8 cellular contexts compared by ENCODE assay signal in genomic region chr14:52351561-52352491, GRCh38. TPM values are rescaled to one million over a fixed set of nuclear protein-coding genes. Genes with fewer than 3 reads are reported as not detected.
DNase-seq lines count a peak whose midpoint lies in the region; ATAC-seq and TF ChIP-seq lines count a peak whose summit lies in the region.

No MANE protein-coding gene starts in this region.

- peaks cover 18 to 33% of the 10 kb centered on the region in 2 donors for H3K27me3 Mint-ChIP-seq in stimulated activated naive B cell treated with anti-CD40 and anti-IgM and Interleukin-4, amounts not matched to agents 10 μg/mL and 1 μg/mL and 100 μg/mL, for 72 hours

- H3K36me3 ChIP-seq in OCI-LY3 (replicated peaks; ENCODE audit: low read depth, low read length) (no peaks in the 10 kb centered on the region), fibroblast of lung (ENCODE audit: control insufficient read depth, insufficient read depth, low read length) (no peaks in the 10 kb centered on the region)

- H3K9me3 ChIP-seq in OCI-LY3 (ENCODE audit: insufficient read depth, low read length) (no peaks in the 10 kb centered on the region), fibroblast of lung (ENCODE audit: control insufficient read depth, insufficient read depth, low read depth, low read length) (no peaks in the 10 kb centered on the region)

- no peak overlapping the region for H3K4me3 ChIP-seq in OCI-LY3 (ENCODE audit: low read length)
- H3K4me3 ChIP-seq in fibroblast of lung (replicated peaks in 1 of 4; ENCODE audit: control extremely low read depth in 1 of 4, insufficient read depth in 1 of 4, low read depth in 3 of 4, low read length in 4 of 4), result no peak overlapping the region

- H3K4me1 Mint-ChIP-seq in stimulated activated naive B cell treated with anti-CD40 and anti-IgM and Interleukin-4, amounts not matched to agents 10 μg/mL and 1 μg/mL and 100 μg/mL, for 72 hours, result peaks cover 9 to 22% of the 10 kb centered on the region in 2 donors

- H3K4me3 Mint-ChIP-seq in stimulated activated naive B cell treated with anti-CD40 and anti-IgM and Interleukin-4, amounts not matched to agents 10 μg/mL and 1 μg/mL and 100 μg/mL, for 72 hours, result no peak overlapping the region

- H2AFZ ChIP-seq in OCI-LY3 (ENCODE audit: low read depth, low read length) (no peak overlapping the region), fibroblast of lung (ENCODE audit: low read length) (no peak overlapping the region)

- H3K9ac ChIP-seq in OCI-LY3 (ENCODE audit: low read length), result no peak overlapping the region
- no peak overlapping the region for H3K9ac ChIP-seq in fibroblast of lung (ENCODE audit: insufficient read depth, low read length)

- TF ChIP-seq CTCF in OCI-LY3 (IDR thresholded peaks at IDR 0.05; ENCODE audit: low read depth, low read length) (no peak), fibroblast of lung (conservative IDR thresholded peaks at IDR 0.05 in 1 of 2, IDR thresholded peaks at IDR 0.05 in 1 of 2; ENCODE audit: low read depth in 1 of 2, low read length in 2 of 2) (no peak)

- ATAC-seq in GM21447 (IDR thresholded peaks at IDR 0.05; ENCODE audit: unreplicated experiment), result peak; percentile 80
- peak; percentile 94 to 95 for ATAC-seq in stimulated activated naive B cell treated with anti-CD40 and anti-IgM and Interleukin-4, amounts not matched to agents 10 μg/mL and 1 μg/mL and 100 μg/mL, for 72 hours (replicated peaks)

- DNase-seq in EL, result peak; percentile 73
- DNase-seq in fibroblast of lung (ENCODE audit: low read depth in 2 of 2), result peak; percentile 75 to 76
- peak; percentile 12 for DNase-seq in stimulated activated naive B cell treated with anti-CD40 and anti-IgM and Interleukin-4, amounts not matched to agents 10 μg/mL and 1 μg/mL and 100 μg/mL, for 72 hours
- DNase-seq in RPMI8226, result no peak
- no peak for DNase-seq in GOT3 (lab: John Stamatoyannopoulos, UW)
- no peak for DNase-seq in NCI-H69 (lab: John Stamatoyannopoulos, UW)

- H3K4me2 ChIP-seq in OCI-LY3 (ENCODE audit: low read length) (peak overlapping the region; percentile 52), fibroblast of lung (ENCODE audit: extremely low read depth, insufficient read depth, low read length) (no peak overlapping the region)

- H4K20me1 ChIP-seq in OCI-LY3 (ENCODE audit: insufficient read depth, low read length) (peaks cover 23% of the 10 kb centered on the region), fibroblast of lung (ENCODE audit: control insufficient read depth, extremely low read depth, insufficient read depth, low read length) (no peaks in the 10 kb centered on the region)

- H3K9me3 Mint-ChIP-seq in stimulated activated naive B cell treated with anti-CD40 and anti-IgM and Interleukin-4, amounts not matched to agents 10 μg/mL and 1 μg/mL and 100 μg/mL, for 72 hours, result no peaks in the 10 kb centered on the region

- H3K79me2 ChIP-seq in OCI-LY3 (ENCODE audit: low read length), result no peaks in the 10 kb centered on the region
- no peaks in the 10 kb centered on the region for H3K79me2 ChIP-seq in fibroblast of lung (ENCODE audit: control insufficient read depth, insufficient read depth, low read length)

- H3K36me3 Mint-ChIP-seq in stimulated activated naive B cell treated with anti-CD40 and anti-IgM and Interleukin-4, amounts not matched to agents 10 μg/mL and 1 μg/mL and 100 μg/mL, for 72 hours, result no peaks in the 10 kb centered on the region

- H3K27me3 ChIP-seq in OCI-LY3 (ENCODE audit: low read depth, low read length), result peaks cover 93% of the 10 kb centered on the region
- no peaks in the 10 kb centered on the region for H3K27me3 ChIP-seq in fibroblast of lung (ENCODE audit: control insufficient read depth, insufficient read depth, low read length)

- H3K4me1 ChIP-seq in OCI-LY3 (ENCODE audit: low read length) (peaks cover 19% of the 10 kb centered on the region), fibroblast of lung (ENCODE audit: control insufficient read depth, extremely low read depth, insufficient read depth, low read length) (peaks cover 33% of the 10 kb centered on the region)

- H3K27ac ChIP-seq in OCI-LY3 (ENCODE audit: low read length) (no peak overlapping the region), fibroblast of lung (ENCODE audit: insufficient read depth, low read length) (peak overlapping the region; percentile 26)

- no peak overlapping the region for H3K27ac Mint-ChIP-seq in stimulated activated naive B cell treated with anti-CD40 and anti-IgM and Interleukin-4, amounts not matched to agents 10 μg/mL and 1 μg/mL and 100 μg/mL, for 72 hours

RNA-seq across cellular contexts. Expression of gene PTGER2, which starts 37.7 kb away (rescaled TPM):
- 30.0 and 38.8 TPM in 2 replicates for total RNA-seq in fibroblast of lung
- 15.9 and 27.3 TPM in 2 replicates for polyA plus RNA-seq in fibroblast of lung
- polyA plus RNA-seq in fibroblast of lung (2012), result 17.5 and 32.4 TPM in 2 replicates
- polyA minus RNA-seq in fibroblast of lung (ENCODE audit: low replicate concordance), result 5.1 and 5.7 TPM in 2 replicates

Comparison
In these comparisons a context has a peak if more than half of its experiments do, and no peak if none do; other contexts are left out.
1. DNase-seq: peak in EL (single experiment), fibroblast of lung (2 of 2) and stimulated activated naive B cell treated with anti-CD40 and anti-IgM and Interleukin-4, amounts not matched to agents 10 μg/mL and 1 μg/mL and 100 μg/mL, for 72 hours (single experiment); none in RPMI8226 (single experiment), GOT3 (single experiment) and NCI-H69 (single experiment).